Comparison of ENCODE assay signal across 33 cellular contexts in the genomic region with DNA sequence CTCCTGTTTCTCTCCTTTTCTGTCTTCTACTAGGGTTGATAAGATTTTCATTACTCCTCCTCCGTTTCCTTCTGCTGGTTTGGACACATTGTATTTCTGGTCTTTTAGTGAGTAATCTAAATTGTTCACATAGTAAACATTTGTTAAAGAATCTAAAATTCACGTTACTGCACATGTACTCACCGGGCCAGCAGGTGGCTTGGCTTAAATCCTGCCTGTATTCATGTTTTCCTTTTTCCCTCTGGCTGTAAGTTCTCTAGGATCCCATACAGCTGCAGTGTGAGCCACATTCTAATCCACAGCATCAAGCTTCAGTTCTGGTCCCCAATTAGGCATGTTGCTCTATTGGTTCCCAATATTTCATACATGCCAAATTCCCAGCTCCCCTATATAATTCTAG.
A peak's percentile ranks its signal among the peaks of the same experiment; 100 is the strongest.
DNase-seq lines count a peak whose midpoint lies in the region; TF ChIP-seq lines count a peak whose summit lies in the region.
"Had no signal": no experiment of that assay in that cellular context is flagged by ENCODE, and none has a peak within 500 bp of the region (broad histone marks: within the 10 kb centered on the region; RNA-seq: fewer than 3 reads in every experiment).

No MANE protein-coding gene starts in this region.

- no peak overlapping the region for H3K4me3 Mint-ChIP-seq in endothelial cell (ENCODE audit: unreplicated experiment)
- no peak overlapping the region for H3K4me3 Mint-ChIP-seq in progenitor cell of endocrine pancreas (ENCODE audit: low read depth)
- H3K4me3 Mint-ChIP-seq in activated T-helper 2 cell treated with anti-CD3 and anti-CD28 coated beads, Interferon-gamma antibody, Interleukin-2, Interleukin-4, amounts not matched to agents 10 μg/mL and 5 μg/mL and 100 μg/mL, durations not matched to agents 14 hours and 24 hours and 36 hours (ENCODE audit: low read depth), result no peak overlapping the region
- H3K4me3 Mint-ChIP-seq: activated naive CD8-positive, alpha-beta T cell treated with anti-CD3 and anti-CD28 coated beads, Interleukin-2, amount 10 ng/mL, durations not matched to agents 7 days and 5 days; activated T-cell treated with anti-CD3 and anti-CD28 coated beads, Interleukin-2, amount 50 U/mL, for 24 hours; central memory CD8-positive, alpha-beta T cell; natural killer cell; stimulated activated memory B cell treated with anti-CD40 and anti-IgM and Interleukin-4, amounts not matched to agents 10 μg/mL and 1 μg/mL and 100 μg/mL, for 72 hours had no signal

- H3K4me1 Mint-ChIP-seq in endothelial cell (ENCODE audit: unreplicated experiment), result peaks cover 7% of the 10 kb centered on the region
- H3K4me1 Mint-ChIP-seq in progenitor cell of endocrine pancreas (ENCODE audit: low read depth), result peaks cover 7% of the 10 kb centered on the region
- H3K4me1 Mint-ChIP-seq in activated T-helper 2 cell treated with anti-CD3 and anti-CD28 coated beads, Interferon-gamma antibody, Interleukin-2, Interleukin-4, amounts not matched to agents 10 μg/mL and 5 μg/mL and 100 μg/mL, durations not matched to agents 14 hours and 24 hours and 36 hours (ENCODE audit: low read depth), result no peaks in the 10 kb centered on the region
- H3K4me1 Mint-ChIP-seq: activated naive CD8-positive, alpha-beta T cell treated with anti-CD3 and anti-CD28 coated beads, Interleukin-2, amount 10 ng/mL, durations not matched to agents 7 days and 5 days; central memory CD8-positive, alpha-beta T cell; immature natural killer cell; natural killer cell; stimulated activated memory B cell treated with anti-CD40 and anti-IgM and Interleukin-4, amounts not matched to agents 10 μg/mL and 1 μg/mL and 100 μg/mL, for 72 hours had no signal

- no peaks in the 10 kb centered on the region for H3K27me3 Mint-ChIP-seq in endothelial cell (ENCODE audit: unreplicated experiment)
- no peaks in the 10 kb centered on the region for H3K27me3 Mint-ChIP-seq in progenitor cell of endocrine pancreas
- H3K27me3 Mint-ChIP-seq in activated T-helper 2 cell treated with anti-CD3 and anti-CD28 coated beads, Interferon-gamma antibody, Interleukin-2, Interleukin-4, amounts not matched to agents 10 μg/mL and 5 μg/mL and 100 μg/mL, durations not matched to agents 14 hours and 24 hours and 36 hours (ENCODE audit: low read depth), result no peaks in the 10 kb centered on the region
- H3K27me3 Mint-ChIP-seq: activated naive CD8-positive, alpha-beta T cell treated with anti-CD3 and anti-CD28 coated beads, Interleukin-2, amount 10 ng/mL, durations not matched to agents 7 days and 5 days; activated T-cell treated with anti-CD3 and anti-CD28 coated beads, Interleukin-2, amount 50 U/mL, for 24 hours; central memory CD8-positive, alpha-beta T cell; stimulated activated memory B cell treated with anti-CD40 and anti-IgM and Interleukin-4, amounts not matched to agents 10 μg/mL and 1 μg/mL and 100 μg/mL, for 72 hours had no signal

- H3K27ac Mint-ChIP-seq in endothelial cell (ENCODE audit: unreplicated experiment), result no peak overlapping the region
- H3K27ac Mint-ChIP-seq in progenitor cell of endocrine pancreas, result no peak overlapping the region
- H3K27ac Mint-ChIP-seq in activated T-helper 2 cell treated with anti-CD3 and anti-CD28 coated beads, Interferon-gamma antibody, Interleukin-2, Interleukin-4, amounts not matched to agents 10 μg/mL and 5 μg/mL and 100 μg/mL, durations not matched to agents 14 hours and 24 hours and 36 hours, result no peak overlapping the region
- H3K27ac Mint-ChIP-seq: activated naive CD8-positive, alpha-beta T cell treated with anti-CD3 and anti-CD28 coated beads, Interleukin-2, amount 10 ng/mL, durations not matched to agents 7 days and 5 days; activated T-cell treated with anti-CD3 and anti-CD28 coated beads, Interleukin-2, amount 50 U/mL, for 24 hours; immature natural killer cell; natural killer cell; stimulated activated memory B cell treated with anti-CD40 and anti-IgM and Interleukin-4, amounts not matched to agents 10 μg/mL and 1 μg/mL and 100 μg/mL, for 72 hours had no signal

- no peak overlapping the region for H3K27ac ChIP-seq in VCaP
- H3K27ac ChIP-seq: 22Rv1, ascending aorta, skin epidermis, upper lobe of left lung had no signal

- intact Hi-C loops in activated T-helper 2 cell treated with anti-CD3 and anti-CD28 coated beads, Interferon-gamma antibody, Interleukin-2, Interleukin-4, amounts not matched to agents 10 μg/mL and 5 μg/mL and 100 μg/mL, durations not matched to agents 14 hours and 24 hours and 36 hours (cut with micrococcal nuclease), result no loop called here

- DNase-seq in DMS53 (lab: John Stamatoyannopoulos, UW) (peak; percentile 49), DMS53 treated with DMSO at 0.1 percent for 48 hours (lab: John Stamatoyannopoulos, UW; ENCODE audit: unreplicated experiment) (no peak), endothelial cell (ENCODE audit: low spot score) (no peak), progenitor cell of endocrine pancreas (ENCODE audit: low spot score, unreplicated experiment) (no peak), HCEC 1CT (no peak), NOMO-1 treated with dmso at 0.1 percent for 144 hours (lab: John Stamatoyannopoulos, UW; ENCODE audit: unreplicated experiment) (no peak)
- DNase-seq in activated T-helper 2 cell treated with anti-CD3 and anti-CD28 coated beads, Interferon-gamma antibody, Interleukin-2, Interleukin-4, amounts not matched to agents 10 μg/mL and 5 μg/mL and 100 μg/mL, durations not matched to agents 14 hours and 24 hours and 36 hours (ENCODE audit: low spot score), result no peak
- DNase-seq: activated CD4-positive, alpha-beta T cell treated with anti-CD3 and anti-CD28 coated beads, Interleukin-2, amount 50 U/mL, for 1 hour; activated CD4-positive, CD25-positive, alpha-beta regulatory T cell; activated gamma-delta T cell; activated naive CD8-positive, alpha-beta T cell treated with anti-CD3 and anti-CD28 coated beads, Interleukin-2, amount 10 ng/mL, durations not matched to agents 7 days and 5 days; activated T-cell treated with anti-CD3 and anti-CD28 coated beads, Interleukin-2, amount 50 U/mL, for 24 hours; C1 segment of cervical spinal cord; Caco-2; DND-41; GF-D8; hippocampal formation; immature natural killer cell; Karpas-422; left cardiac atrium; mucosa of descending colon; natural killer cell; NCI-H1436; NCI-H2081 treated with DMSO at 0.1 percent for 48 hours; NCI-H345; NCI-H69; upper lobe of left lung had no signal

- no peaks in the 10 kb centered on the region for H3K9me3 Mint-ChIP-seq in endothelial cell (ENCODE audit: unreplicated experiment)
- H3K9me3 Mint-ChIP-seq in progenitor cell of endocrine pancreas (ENCODE audit: low read depth), result no peaks in the 10 kb centered on the region
- no peaks in the 10 kb centered on the region for H3K9me3 Mint-ChIP-seq in activated T-helper 2 cell treated with anti-CD3 and anti-CD28 coated beads, Interferon-gamma antibody, Interleukin-2, Interleukin-4, amounts not matched to agents 10 μg/mL and 5 μg/mL and 100 μg/mL, durations not matched to agents 14 hours and 24 hours and 36 hours
- H3K9me3 Mint-ChIP-seq: activated naive CD8-positive, alpha-beta T cell treated with anti-CD3 and anti-CD28 coated beads, Interleukin-2, amount 10 ng/mL, durations not matched to agents 7 days and 5 days; activated T-cell treated with anti-CD3 and anti-CD28 coated beads, Interleukin-2, amount 50 U/mL, for 24 hours; stimulated activated memory B cell treated with anti-CD40 and anti-IgM and Interleukin-4, amounts not matched to agents 10 μg/mL and 1 μg/mL and 100 μg/mL, for 72 hours had no signal

- peak; percentile 70 for TF ChIP-seq CTCF in VCaP (conservative IDR thresholded peaks at IDR 0.05)
- TF ChIP-seq CTCF in endothelial cell (IDR thresholded peaks at IDR 0.05; ENCODE audit: unreplicated experiment), result peak; percentile 24
- peak; percentile 35 for TF ChIP-seq CTCF in progenitor cell of endocrine pancreas (IDR thresholded peaks at IDR 0.05; ENCODE audit: unreplicated experiment)

- H3K36me3 Mint-ChIP-seq in endothelial cell (ENCODE audit: low read depth, unreplicated experiment) (no peaks in the 10 kb centered on the region), progenitor cell of endocrine pancreas (ENCODE audit: insufficient read depth) (no peaks in the 10 kb centered on the region)
- no peaks in the 10 kb centered on the region for H3K36me3 Mint-ChIP-seq in activated T-helper 2 cell treated with anti-CD3 and anti-CD28 coated beads, Interferon-gamma antibody, Interleukin-2, Interleukin-4, amounts not matched to agents 10 μg/mL and 5 μg/mL and 100 μg/mL, durations not matched to agents 14 hours and 24 hours and 36 hours (ENCODE audit: low read depth)
- H3K36me3 Mint-ChIP-seq: activated naive CD8-positive, alpha-beta T cell treated with anti-CD3 and anti-CD28 coated beads, Interleukin-2, amount 10 ng/mL, durations not matched to agents 7 days and 5 days; immature natural killer cell; natural killer cell; stimulated activated memory B cell treated with anti-CD40 and anti-IgM and Interleukin-4, amounts not matched to agents 10 μg/mL and 1 μg/mL and 100 μg/mL, for 72 hours had no signal
